ENCODE assay signal across 1 cellular context in genomic region chr6:3789018-3789895, GRCh38.
A peak's percentile ranks its signal among the peaks of the same experiment; 100 is the strongest.
TF ChIP-seq lines count a peak whose summit lies in the region.

No MANE protein-coding gene starts in this region.

TF ChIP-seq in HepG2, 621 proteins besides CTCF, POLR2A, EP300 and RAD21 (continued from another document and continues in another):
- no peak for TF ChIP-seq ZNF761 (CRISPR knock-in tag; conservative IDR thresholded peaks at IDR 0.05)
- TF ChIP-seq ISX (CRISPR knock-in tag; conservative IDR thresholded peaks at IDR 0.05), result no peak
- peak; percentile 89 for TF ChIP-seq DNMT3B (CRISPR knock-in tag; conservative IDR thresholded peaks at IDR 0.05)
- no peak for TF ChIP-seq ZKSCAN5 (CRISPR knock-in tag; IDR thresholded peaks at IDR 0.05)
- TF ChIP-seq KDM5B (CRISPR knock-in tag; IDR thresholded peaks at IDR 0.05; ENCODE audit: borderline replicate concordance), result 0 out of 2 replicates have a peak, but pooled peaks have one; percentile 12
- no peak for TF ChIP-seq MLLT10 (CRISPR knock-in tag; IDR thresholded peaks at IDR 0.05)
- peak; percentile 90 for TF ChIP-seq JUN (CRISPR knock-in tag; IDR thresholded peaks at IDR 0.05)
- peak; percentile 71; the same call in 1 of the 2 replicates for TF ChIP-seq ZNF792 (CRISPR knock-in tag; IDR thresholded peaks at IDR 0.05)
- no peak for TF ChIP-seq PHB2 (IDR thresholded peaks at IDR 0.05; ENCODE audit: partially characterized antibody)
- no peak for TF ChIP-seq SRF (IDR thresholded peaks at IDR 0.05; ENCODE audit: low read depth, low read length)
- peak; percentile 76 for TF ChIP-seq ZBTB7B (CRISPR knock-in tag; IDR thresholded peaks at IDR 0.05)
- TF ChIP-seq ZNF142 (CRISPR knock-in tag; IDR thresholded peaks at IDR 0.05), result no peak; the same call in 1 of the 2 replicates
- peak; percentile 63; the same call in 1 of the 2 replicates for TF ChIP-seq KDM5A (IDR thresholded peaks at IDR 0.05; ENCODE audit: borderline replicate concordance, low read length)
- TF ChIP-seq SP2 (CRISPR knock-in tag; IDR thresholded peaks at IDR 0.05), result no peak
- peak; percentile 75; the same call in 1 of the 2 replicates for TF ChIP-seq SNAPC2 (CRISPR knock-in tag; IDR thresholded peaks at IDR 0.05)
- peak; percentile 96 for TF ChIP-seq ERF (CRISPR knock-in tag; IDR thresholded peaks at IDR 0.05)
- TF ChIP-seq SAFB2 (CRISPR knock-in tag; IDR thresholded peaks at IDR 0.05; ENCODE audit: borderline replicate concordance, low read depth), result peak; percentile 35; the same call in 1 of the 2 replicates
- TF ChIP-seq ZNF878 (CRISPR knock-in tag; IDR thresholded peaks at IDR 0.05), result peak; percentile 81; the same call in 1 of the 2 replicates
- TF ChIP-seq MAFG (CRISPR knock-in tag; IDR thresholded peaks at IDR 0.05), result no peak
- TF ChIP-seq ZSCAN20 (CRISPR knock-in tag; IDR thresholded peaks at IDR 0.05; ENCODE audit: borderline replicate concordance), result no peak
- no peak for TF ChIP-seq ZNF839 (CRISPR knock-in tag; IDR thresholded peaks at IDR 0.05; ENCODE audit: borderline replicate concordance)
- TF ChIP-seq KDM2A (CRISPR knock-in tag; IDR thresholded peaks at IDR 0.05; ENCODE audit: borderline replicate concordance, low read depth), result peak; percentile 68
- TF ChIP-seq ZBTB14 (CRISPR knock-in tag; IDR thresholded peaks at IDR 0.05), result no peak
- TF ChIP-seq MYNN (CRISPR knock-in tag; IDR thresholded peaks at IDR 0.05; ENCODE audit: low read depth), result no peak
- no peak for TF ChIP-seq ATAD3A (CRISPR knock-in tag; IDR thresholded peaks at IDR 0.05)
- TF ChIP-seq ZNF747 (CRISPR knock-in tag; IDR thresholded peaks at IDR 0.05; ENCODE audit: borderline replicate concordance), result peak; percentile 54; the same call in 1 of the 2 replicates
- TF ChIP-seq GFI1 (CRISPR knock-in tag; IDR thresholded peaks at IDR 0.05; ENCODE audit: borderline replicate concordance), result peak; percentile 88
- TF ChIP-seq TEF (CRISPR knock-in tag; IDR thresholded peaks at IDR 0.05), result 0 out of 2 replicates have a peak, but pooled peaks have one; percentile 44
- TF ChIP-seq ZNF549 (CRISPR knock-in tag; IDR thresholded peaks at IDR 0.05), result no peak
- no peak for TF ChIP-seq ZNF672 (CRISPR knock-in tag; IDR thresholded peaks at IDR 0.05)
- TF ChIP-seq CCAR2 (optimal IDR thresholded peaks at IDR 0.05; ENCODE audit: low read depth, low read length), result no peak
- TF ChIP-seq CENPX (CRISPR knock-in tag; IDR thresholded peaks at IDR 0.05), result no peak
- 0 out of 2 replicates have a peak, but pooled peaks have one; percentile 31 for TF ChIP-seq SP4 (CRISPR knock-in tag; IDR thresholded peaks at IDR 0.05)
- peak; percentile 99 for TF ChIP-seq ZSCAN29 (CRISPR knock-in tag; conservative IDR thresholded peaks at IDR 0.05)
- peak; percentile 95 for TF ChIP-seq FOXP4 (CRISPR knock-in tag; IDR thresholded peaks at IDR 0.05)
- TF ChIP-seq ARHGAP35 (CRISPR knock-in tag; IDR thresholded peaks at IDR 0.05; ENCODE audit: borderline replicate concordance), result no peak
- peak; percentile 78 for TF ChIP-seq ATF7 (IDR thresholded peaks at IDR 0.05)
- TF ChIP-seq ATF7 (CRISPR knock-in tag; IDR thresholded peaks at IDR 0.05), result no peak; the same call in 1 of the 2 replicates
- TF ChIP-seq IRX3 (CRISPR knock-in tag; IDR thresholded peaks at IDR 0.05; ENCODE audit: borderline replicate concordance, low read depth), result 0 out of 2 replicates have a peak, but pooled peaks have one; percentile 10
- TF ChIP-seq ZNF614 (CRISPR knock-in tag; IDR thresholded peaks at IDR 0.05; ENCODE audit: borderline replicate concordance), result peak; percentile 96
- TF ChIP-seq ZNF362 (CRISPR knock-in tag; IDR thresholded peaks at IDR 0.05; ENCODE audit: borderline replicate concordance), result peak; percentile 76; the same call in 1 of the 2 replicates
- TF ChIP-seq SMAD1 (CRISPR knock-in tag; IDR thresholded peaks at IDR 0.05; ENCODE audit: borderline replicate concordance, low read depth), result 0 out of 2 replicates have a peak, but pooled peaks have one; percentile 61
- TF ChIP-seq NFATC3 (CRISPR knock-in tag; IDR thresholded peaks at IDR 0.05), result peak; percentile 86; the same call in 1 of the 2 replicates
- peak; percentile 42; the same call in 1 of the 2 replicates for TF ChIP-seq DMAP1 (CRISPR knock-in tag; IDR thresholded peaks at IDR 0.05)
- no peak for TF ChIP-seq GPN1 (CRISPR knock-in tag; IDR thresholded peaks at IDR 0.05; ENCODE audit: borderline replicate concordance)
- peak; percentile 73 for TF ChIP-seq NR2F6 (IDR thresholded peaks at IDR 0.05)
- peak; percentile 72 for TF ChIP-seq NR2F6 (CRISPR knock-in tag; IDR thresholded peaks at IDR 0.05)
- peak; percentile 73; the same call in 1 of the 2 replicates for TF ChIP-seq SIX4 (CRISPR knock-in tag; IDR thresholded peaks at IDR 0.05)
- TF ChIP-seq ZNF136 (CRISPR knock-in tag; IDR thresholded peaks at IDR 0.05; ENCODE audit: low read depth), result peak; percentile 93
- TF ChIP-seq MEIS2 (CRISPR knock-in tag; IDR thresholded peaks at IDR 0.05), result peak; percentile 36; the same call in 1 of the 2 replicates
- peak; percentile 22; the same call in 1 of the 2 replicates for TF ChIP-seq RFX5 (IDR thresholded peaks at IDR 0.05; ENCODE audit: low read depth, low read length)
- TF ChIP-seq ZNF550 (CRISPR knock-in tag; IDR thresholded peaks at IDR 0.05; ENCODE audit: borderline replicate concordance), result 0 out of 2 replicates have a peak, but pooled peaks have one; percentile 21
- TF ChIP-seq DPF2 (CRISPR knock-in tag; IDR thresholded peaks at IDR 0.05; ENCODE audit: borderline replicate concordance, low read depth), result peak; percentile 79; the same call in 1 of the 2 replicates
- peak; percentile 95 for TF ChIP-seq FOSL2 (CRISPR knock-in tag; IDR thresholded peaks at IDR 0.05)
- no peak for TF ChIP-seq SRSF1 (optimal IDR thresholded peaks at IDR 0.05; ENCODE audit: low read depth, low read length)
- peak; percentile 44; the same call in 1 of the 2 replicates for TF ChIP-seq SALL2 (CRISPR knock-in tag; IDR thresholded peaks at IDR 0.05)
- TF ChIP-seq TCF12 (IDR thresholded peaks at IDR 0.05), result no peak
- peak; percentile 88 for TF ChIP-seq TCF12 (CRISPR knock-in tag; IDR thresholded peaks at IDR 0.05)
- no peak for TF ChIP-seq ATF6 (CRISPR knock-in tag; conservative IDR thresholded peaks at IDR 0.05)
- TF ChIP-seq POLR2AphosphoS2 (IDR thresholded peaks at IDR 0.05; ENCODE audit: low read depth, low read length), result 0 out of 2 replicates have a peak, but pooled peaks have one; percentile 58
- no peak for TF ChIP-seq KLF6 (CRISPR knock-in tag; IDR thresholded peaks at IDR 0.05)
- TF ChIP-seq ZFX (CRISPR knock-in tag; IDR thresholded peaks at IDR 0.05; ENCODE audit: low read depth), result peak; percentile 84
- TF ChIP-seq REPIN1 (CRISPR knock-in tag; IDR thresholded peaks at IDR 0.05; ENCODE audit: borderline replicate concordance, low read depth), result peak; percentile 87; the same call in 1 of the 2 replicates
- TF ChIP-seq KDM1A (CRISPR knock-in tag; IDR thresholded peaks at IDR 0.05), result peak; percentile 74; the same call in 1 of the 2 replicates
- TF ChIP-seq RFX1 (IDR thresholded peaks at IDR 0.05), result peak; percentile 18; the same call in 1 of the 2 replicates
- TF ChIP-seq ZSCAN30 (CRISPR knock-in tag; IDR thresholded peaks at IDR 0.05), result 0 out of 2 replicates have a peak, but pooled peaks have one; percentile 18
- TF ChIP-seq ZNF350 (CRISPR knock-in tag; IDR thresholded peaks at IDR 0.05; ENCODE audit: borderline replicate concordance, low read depth), result peak; percentile 84
